Comparison of ENCODE assay signal across 32 cellular contexts in genomic region chr2:62029910-62030309, GRCh38.
"Had no signal": no experiment of that assay in that cellular context is flagged by ENCODE, and none has a peak within 500 bp of the region (broad histone marks: within the 10 kb centered on the region; RNA-seq: fewer than 3 reads in every experiment).

No MANE protein-coding gene starts in this region.

- H3K4me1 ChIP-seq: breast epithelium, SJSA1 had no signal

- H3K27ac ChIP-seq: breast epithelium, KMS-11, SJSA1 had no signal

- ATAC-seq: activated CD8-positive, alpha-beta T cell treated with anti-CD3 and anti-CD28 coated beads, Interleukin-2, amount 10 ng/mL, durations not matched to agents 7 days and 5 days; Panc1; SK-N-SH treated with all-trans-retinoic acid at 6 μM for 48 hours had no signal

- H3K9me3 ChIP-seq: breast epithelium, MG63, SJSA1 had no signal

- H3K4me2 ChIP-seq: KMS-11 had no signal

- H3K9me3 Mint-ChIP-seq: activated naive CD4-positive, alpha-beta T cell treated with anti-CD3 and anti-CD28 coated beads, Interleukin-2, amount 50 U/mL, for 24 hours; activated T-helper 1 cell treated with anti-CD3 and anti-CD28 coated beads, Interleukin-12 subunit alpha, Interleukin-12 subunit beta, Interleukin-2, Interleukin-4 antibody, amounts not matched to agents 30 ng/mL and 10 ng/mL and 1 ng/mL, durations not matched to agents 14 hours and 24 hours and 36 hours; T-helper 1 cell treated with Interleukin-12 subunit alpha and Interleukin-12 subunit beta and Interleukin-4 antibody, amounts not matched to agents 30 μg/mL and 1 μg/mL, for 36 hours had no signal

- H3K36me3 ChIP-seq: breast epithelium, MG63, SJSA1 had no signal

- H3K27me3 ChIP-seq: breast epithelium, MG63, SJSA1 had no signal

- H3K4me1 Mint-ChIP-seq: activated naive CD4-positive, alpha-beta T cell treated with anti-CD3 and anti-CD28 coated beads, Interleukin-2, amount 50 U/mL, for 24 hours had no signal

- H3K27ac Mint-ChIP-seq: activated CD8-positive, alpha-beta T cell treated with anti-CD3 and anti-CD28 coated beads, Interleukin-2, amount 10 ng/mL, durations not matched to agents 7 days and 5 days; activated naive CD4-positive, alpha-beta T cell treated with anti-CD3 and anti-CD28 coated beads, Interleukin-2, amount 50 U/mL, for 24 hours; activated T-cell treated with anti-CD3 and anti-CD28 coated beads, Interleukin-2, amount 50 U/mL, for 24 hours; activated T-helper 1 cell treated with anti-CD3 and anti-CD28 coated beads, Interleukin-12 subunit alpha, Interleukin-12 subunit beta, Interleukin-2, Interleukin-4 antibody, amounts not matched to agents 30 ng/mL and 10 ng/mL and 1 ng/mL, durations not matched to agents 14 hours and 24 hours and 36 hours; T-helper 1 cell treated with Interleukin-12 subunit alpha and Interleukin-12 subunit beta and Interleukin-4 antibody, amounts not matched to agents 30 μg/mL and 1 μg/mL, for 36 hours had no signal

- H3K9ac ChIP-seq: KMS-11 had no signal

- DNase-seq: activated CD4-positive, alpha-beta T cell treated with anti-CD3 and anti-CD28 coated beads for 48 hours; activated CD4-positive, alpha-beta T cell treated with anti-CD3 and anti-CD28 coated beads, Interleukin-2, amount 50 U/mL, for 4 hours; activated CD4-positive, CD25-positive, alpha-beta regulatory T cell treated with anti-CD3 and anti-CD28 coated beads, Interleukin-2, amount 50 U/mL, for 72 hours; activated CD8-positive, alpha-beta T cell treated with anti-CD3 and anti-CD28 coated beads, Interleukin-2, amount 10 ng/mL, durations not matched to agents 7 days and 5 days; activated effector memory CD4-positive, alpha-beta T cell treated with Interleukin-2 at 50 U/mL for 16 hours; activated naive CD4-positive, alpha-beta T cell; activated T-cell treated with anti-CD3 and anti-CD28 coated beads, Interleukin-2, amount 50 U/mL, for 24 hours; aorta; central memory CD4-positive, alpha-beta T cell; MG63; MV-4-11; NCI-H1092 treated with DMSO at 0.1 percent for 48 hours; NCI-H1417 treated with DMSO at 0.1 percent for 48 hours; NCI-H1694; NCI-H2029; NCI-H2107; NCI-H2171 treated with DMSO at 0.1 percent for 48 hours; NCI-H226; NCI-H526 treated with DMSO at 0.1 percent for 48 hours; NCI-H82; OCI-M1; Right ventricle myocardium superior; RPMI8226; SW 1271 had no signal

- H3K4me3 Mint-ChIP-seq: activated CD8-positive, alpha-beta T cell treated with anti-CD3 and anti-CD28 coated beads, Interleukin-2, amount 10 ng/mL, durations not matched to agents 7 days and 5 days; activated naive CD4-positive, alpha-beta T cell treated with anti-CD3 and anti-CD28 coated beads, Interleukin-2, amount 50 U/mL, for 24 hours; activated T-cell treated with anti-CD3 and anti-CD28 coated beads, Interleukin-2, amount 50 U/mL, for 24 hours; activated T-helper 1 cell treated with anti-CD3 and anti-CD28 coated beads, Interleukin-12 subunit alpha, Interleukin-12 subunit beta, Interleukin-2, Interleukin-4 antibody, amounts not matched to agents 30 ng/mL and 10 ng/mL and 1 ng/mL, durations not matched to agents 14 hours and 24 hours and 36 hours; T-helper 1 cell treated with Interleukin-12 subunit alpha and Interleukin-12 subunit beta and Interleukin-4 antibody, amounts not matched to agents 30 μg/mL and 1 μg/mL, for 36 hours had no signal

- H3K27me3 Mint-ChIP-seq: activated naive CD4-positive, alpha-beta T cell treated with anti-CD3 and anti-CD28 coated beads, Interleukin-2, amount 50 U/mL, for 24 hours; activated T-cell treated with anti-CD3 and anti-CD28 coated beads, Interleukin-2, amount 50 U/mL, for 24 hours had no signal

- H3K4me3 ChIP-seq: breast epithelium, MG63, SJSA1 had no signal
